In the genomic region with DNA sequence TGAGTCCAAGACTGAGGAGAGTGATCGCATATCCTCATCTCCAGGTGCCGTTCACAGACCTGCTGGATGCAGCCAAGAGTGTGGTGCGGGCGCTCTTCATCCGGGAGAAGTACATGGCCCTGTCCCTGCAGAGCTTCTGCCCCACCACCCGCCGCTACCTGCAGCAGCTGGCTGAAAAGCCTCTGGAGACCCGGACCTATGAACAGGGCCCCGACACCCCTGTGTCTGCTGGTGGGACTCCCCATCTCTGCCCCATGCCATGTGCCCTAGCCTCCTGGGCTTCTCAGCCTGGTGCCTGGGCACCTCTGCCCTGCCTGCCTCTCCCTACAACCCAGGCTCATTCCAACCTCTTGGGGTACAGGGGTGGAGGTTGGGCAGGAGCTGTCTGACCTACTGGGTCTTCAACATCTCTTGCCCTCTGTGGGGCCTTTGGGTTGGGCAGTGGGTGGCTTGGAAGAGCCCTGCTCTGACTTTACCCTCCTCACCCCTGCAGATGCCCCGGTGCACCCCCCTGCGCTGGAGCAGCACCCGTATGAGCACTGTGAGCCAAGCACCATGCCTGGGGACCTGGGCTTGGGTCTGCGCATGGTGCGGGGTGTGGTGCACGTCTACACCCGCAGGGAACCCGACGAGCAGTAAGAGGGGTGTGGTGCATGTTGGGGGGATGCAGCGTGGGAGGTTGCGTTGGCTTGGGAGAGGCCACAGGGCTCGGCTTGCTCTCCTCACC, we compare ENCODE assay signal across 22 cellular contexts. TPM values are rescaled to one million over a fixed set of nuclear protein-coding genes. Genes with fewer than 3 reads are reported as not detected.
DNase-seq lines count a peak whose midpoint lies in the region; ATAC-seq and TF ChIP-seq lines count a peak whose summit lies in the region.
"Had no signal": no experiment of that assay in that cellular context is flagged by ENCODE, and none has a peak within 500 bp of the region (broad histone marks: within the 10 kb centered on the region; RNA-seq: fewer than 3 reads in every experiment).

No MANE protein-coding gene starts in this region.

- H3K9me3 Mint-ChIP-seq in activated CD8-positive, alpha-beta memory T cell treated with anti-CD3 and anti-CD28 coated beads, Interleukin-2, amount 10 ng/mL, durations not matched to agents 7 days and 5 days (ENCODE audit: low read depth), result no peaks in the 10 kb centered on the region
- no peaks in the 10 kb centered on the region for H3K9me3 Mint-ChIP-seq in activated T-helper 2 cell treated with anti-CD3 and anti-CD28 coated beads, Interferon-gamma antibody, Interleukin-2, Interleukin-4, amounts not matched to agents 10 μg/mL and 5 μg/mL and 100 μg/mL, durations not matched to agents 14 hours and 24 hours and 36 hours
- H3K9me3 Mint-ChIP-seq: CD8-positive, alpha-beta T cell; GM23338 had no signal

- H3K4me3 Mint-ChIP-seq in activated CD8-positive, alpha-beta memory T cell treated with anti-CD3 and anti-CD28 coated beads, Interleukin-2, amount 10 ng/mL, durations not matched to agents 7 days and 5 days, result no peak overlapping the region
- H3K4me3 Mint-ChIP-seq in activated T-helper 2 cell treated with anti-CD3 and anti-CD28 coated beads, Interferon-gamma antibody, Interleukin-2, Interleukin-4, amounts not matched to agents 10 μg/mL and 5 μg/mL and 100 μg/mL, durations not matched to agents 14 hours and 24 hours and 36 hours (ENCODE audit: low read depth), result no peak overlapping the region
- H3K4me3 Mint-ChIP-seq: CD8-positive, alpha-beta T cell; GM23338 had no signal

- CTCF ChIA-PET in activated CD8-positive, alpha-beta memory T cell treated with anti-CD3 and anti-CD28 coated beads, Interleukin-2, amount 10 ng/mL, durations not matched to agents 7 days and 5 days (lab: Charles Lee), result interaction anchor here (1.9 to 9.1 kb wide), 3 partner anchors 11 to 83 kb away, joined by 8 to 112 read pairs (median 103); no protein-coding TSS in a partner anchor

- ATAC-seq in activated CD8-positive, alpha-beta memory T cell treated with anti-CD3 and anti-CD28 coated beads, Interleukin-2, amount 10 ng/mL, durations not matched to agents 7 days and 5 days, result no peak
- no peak for ATAC-seq in SK-N-SH treated with all-trans-retinoic acid at 6 μM for 48 hours
- ATAC-seq: CD8-positive, alpha-beta T cell; GM12878; HCT116; Right ventricle myocardium inferior had no signal

- peaks cover 40 to 83% (median 67%) of the 10 kb centered on the region in 10 experiments for H3K4me1 ChIP-seq in BLaER1 treated with 17β-estradiol and CSF1 and Interleukin-3, amounts not matched to agents 10 nM and 100 nM

- H3K27ac Mint-ChIP-seq in activated CD8-positive, alpha-beta memory T cell treated with anti-CD3 and anti-CD28 coated beads, Interleukin-2, amount 10 ng/mL, durations not matched to agents 7 days and 5 days, result no peak overlapping the region
- no peak overlapping the region for H3K27ac Mint-ChIP-seq in activated T-helper 2 cell treated with anti-CD3 and anti-CD28 coated beads, Interferon-gamma antibody, Interleukin-2, Interleukin-4, amounts not matched to agents 10 μg/mL and 5 μg/mL and 100 μg/mL, durations not matched to agents 14 hours and 24 hours and 36 hours

- H3K27ac ChIP-seq in BLaER1 treated with 17β-estradiol and CSF1 and Interleukin-3, amounts not matched to agents 10 nM and 100 nM, result no peak overlapping the region

- H3K27me3 ChIP-seq in BLaER1 treated with 17β-estradiol and CSF1 and Interleukin-3, amounts not matched to agents 10 nM and 100 nM, result no peaks in the 10 kb centered on the region

- peaks cover 20% of the 10 kb centered on the region for H3K36me3 Mint-ChIP-seq in activated CD8-positive, alpha-beta memory T cell treated with anti-CD3 and anti-CD28 coated beads, Interleukin-2, amount 10 ng/mL, durations not matched to agents 7 days and 5 days
- H3K36me3 Mint-ChIP-seq in activated T-helper 2 cell treated with anti-CD3 and anti-CD28 coated beads, Interferon-gamma antibody, Interleukin-2, Interleukin-4, amounts not matched to agents 10 μg/mL and 5 μg/mL and 100 μg/mL, durations not matched to agents 14 hours and 24 hours and 36 hours (ENCODE audit: low read depth), result peaks cover 45% of the 10 kb centered on the region

- peak overlapping the region in 8 of 11 experiments; percentile 7 to 100 (median 91); a peak in 12 of 22 replicates for H3K4me2 ChIP-seq in BLaER1 treated with 17β-estradiol and CSF1 and Interleukin-3, amounts not matched to agents 10 nM and 100 nM
- H3K4me2 ChIP-seq: GM23338 had no signal

- H3K9me3 ChIP-seq in BLaER1 treated with 17β-estradiol and CSF1 and Interleukin-3, amounts not matched to agents 10 nM and 100 nM (replicated peaks in 1 of 11), result no peaks in the 10 kb centered on the region

- peaks cover 56 to 66% (median 59%) of the 10 kb centered on the region in 11 experiments for H3K36me3 ChIP-seq in BLaER1 treated with 17β-estradiol and CSF1 and Interleukin-3, amounts not matched to agents 10 nM and 100 nM

- intact Hi-C loops in activated T-helper 2 cell treated with anti-CD3 and anti-CD28 coated beads, Interferon-gamma antibody, Interleukin-2, Interleukin-4, amounts not matched to agents 10 μg/mL and 5 μg/mL and 100 μg/mL, durations not matched to agents 14 hours and 24 hours and 36 hours (cut with micrococcal nuclease), result no loop called here

- peaks cover 29% of the 10 kb centered on the region for H3K4me1 Mint-ChIP-seq in activated CD8-positive, alpha-beta memory T cell treated with anti-CD3 and anti-CD28 coated beads, Interleukin-2, amount 10 ng/mL, durations not matched to agents 7 days and 5 days
- peaks cover 24% of the 10 kb centered on the region for H3K4me1 Mint-ChIP-seq in activated T-helper 2 cell treated with anti-CD3 and anti-CD28 coated beads, Interferon-gamma antibody, Interleukin-2, Interleukin-4, amounts not matched to agents 10 μg/mL and 5 μg/mL and 100 μg/mL, durations not matched to agents 14 hours and 24 hours and 36 hours (ENCODE audit: low read depth)

- H4K20me1 ChIP-seq in BLaER1 treated with 17β-estradiol and CSF1 and Interleukin-3, amounts not matched to agents 10 nM and 100 nM, result peaks cover 42 to 89% (median 80%) of the 10 kb centered on the region in 11 experiments; a peak in 21 of 22 replicates

- H3K27me3 Mint-ChIP-seq in activated CD8-positive, alpha-beta memory T cell treated with anti-CD3 and anti-CD28 coated beads, Interleukin-2, amount 10 ng/mL, durations not matched to agents 7 days and 5 days, result no peaks in the 10 kb centered on the region
- no peaks in the 10 kb centered on the region for H3K27me3 Mint-ChIP-seq in activated T-helper 2 cell treated with anti-CD3 and anti-CD28 coated beads, Interferon-gamma antibody, Interleukin-2, Interleukin-4, amounts not matched to agents 10 μg/mL and 5 μg/mL and 100 μg/mL, durations not matched to agents 14 hours and 24 hours and 36 hours (ENCODE audit: low read depth)

- no peak overlapping the region for H3K4me3 ChIP-seq in BLaER1 treated with 17β-estradiol and CSF1 and Interleukin-3, amounts not matched to agents 10 nM and 100 nM
- H3K4me3 ChIP-seq: GM12878, GM23338 had no signal

- peak; percentile 33 for DNase-seq in activated CD8-positive, alpha-beta memory T cell treated with anti-CD3 and anti-CD28 coated beads, Interleukin-2, amount 10 ng/mL, durations not matched to agents 7 days and 5 days
- DNase-seq in activated CD8-positive, alpha-beta memory T cell treated with anti-CD3 and anti-CD28 coated beads, Interleukin-2, amount 50 U/mL, for 48 hours, result no peak
- peak; percentile 3 for DNase-seq in dedifferentiated amniotic fluid mesenchymal stem cell (ENCODE audit: extremely low spot score)
- DNase-seq in mucosa of gallbladder (ENCODE audit: low spot score), result peak; percentile 0
- no peak for DNase-seq in activated CD4-positive, alpha-beta T cell treated with anti-CD3 and anti-CD28 coated beads, Interleukin-2, amount 50 U/mL, for 48 hours
- no peak for DNase-seq in activated T-helper 2 cell treated with anti-CD3 and anti-CD28 coated beads, Interferon-gamma antibody, Interleukin-2, Interleukin-4, amounts not matched to agents 10 μg/mL and 5 μg/mL and 100 μg/mL, durations not matched to agents 14 hours and 24 hours and 36 hours (ENCODE audit: low spot score)
- DNase-seq: Calu3, EL, KG1, MV-4-11, NCI-H187, NCI-H2107, NCI-H2227 treated with DMSO at 0.1 percent for 48 hours, NCI-H510A treated with DMSO at 0.1 percent for 48 hours, NCI-H774 had no signal

- H3K9ac ChIP-seq in BLaER1 treated with 17β-estradiol and CSF1 and Interleukin-3, amounts not matched to agents 10 nM and 100 nM, result peak overlapping the region in 1 of 11 experiments; percentile 87; a peak in 1 of 22 replicates

TF ChIP-seq in SK-N-SH treated with all-trans-retinoic acid at 6 μM for 48 hours, 23 proteins besides CTCF, POLR2A, EP300 and RAD21 (continues in another document):
- TF ChIP-seq ESRRG (CRISPR knock-in tag; IDR thresholded peaks at IDR 0.05), result no peak
- no peak for TF ChIP-seq ZFP3 (CRISPR knock-in tag; IDR thresholded peaks at IDR 0.05)
- no peak for TF ChIP-seq BACH2 (CRISPR knock-in tag; IDR thresholded peaks at IDR 0.05; ENCODE audit: borderline replicate concordance)

RNA-seq across cellular contexts. Expression of a gene that starts 7.2 kb away (rescaled TPM):
- 100 to 1,000 TPM in 1 of 2 experiments, 10 to 100 TPM in 1; 90.4 to 113 TPM for total RNA-seq in activated CD8-positive, alpha-beta memory T cell treated with anti-CD3 and anti-CD28 coated beads, Interleukin-2, amount 10 ng/mL, durations not matched to agents 7 days and 5 days
- 171 TPM for total RNA-seq in mucosa of gallbladder
- total RNA-seq in activated T-helper 2 cell treated with anti-CD3 and anti-CD28 coated beads, Interferon-gamma antibody, Interleukin-2, Interleukin-4, amounts not matched to agents 10 μg/mL and 5 μg/mL and 100 μg/mL, durations not matched to agents 14 hours and 24 hours and 36 hours, result 77.5 and 78.4 TPM in 2 replicates

RNA-seq across cellular contexts. Expression of a gene that starts 7.4 kb away (rescaled TPM):
- total RNA-seq in activated CD8-positive, alpha-beta memory T cell treated with anti-CD3 and anti-CD28 coated beads, Interleukin-2, amount 10 ng/mL, durations not matched to agents 7 days and 5 days, result not detected
- not detected for total RNA-seq in mucosa of gallbladder
- 0.18 TPM in 1 of 2 replicates, not detected in the other for total RNA-seq in activated T-helper 2 cell treated with anti-CD3 and anti-CD28 coated beads, Interferon-gamma antibody, Interleukin-2, Interleukin-4, amounts not matched to agents 10 μg/mL and 5 μg/mL and 100 μg/mL, durations not matched to agents 14 hours and 24 hours and 36 hours
- total RNA-seq: Calu3; CD8-positive, alpha-beta T cell; Right ventricle myocardium inferior had no signal

RNA-seq across cellular contexts. Expression of a gene that starts 29.1 kb away (rescaled TPM):
- total RNA-seq in activated CD8-positive, alpha-beta memory T cell treated with anti-CD3 and anti-CD28 coated beads, Interleukin-2, amount 10 ng/mL, durations not matched to agents 7 days and 5 days, result 1 to 10 TPM; 5.7 to 6.7 TPM
- total RNA-seq in mucosa of gallbladder, result 44.1 TPM
- 13.6 and 13.9 TPM in 2 replicates for total RNA-seq in activated T-helper 2 cell treated with anti-CD3 and anti-CD28 coated beads, Interferon-gamma antibody, Interleukin-2, Interleukin-4, amounts not matched to agents 10 μg/mL and 5 μg/mL and 100 μg/mL, durations not matched to agents 14 hours and 24 hours and 36 hours

RNA-seq across cellular contexts. Expression of a gene that starts 41.0 kb away (rescaled TPM):
- 10 to 100 TPM in 1 of 2 experiments, 1 to 10 TPM in 1; 8.0 to 17.8 TPM for total RNA-seq in activated CD8-positive, alpha-beta memory T cell treated with anti-CD3 and anti-CD28 coated beads, Interleukin-2, amount 10 ng/mL, durations not matched to agents 7 days and 5 days
- 69.9 TPM for total RNA-seq in mucosa of gallbladder
- 30.1 and 32.3 TPM in 2 replicates for total RNA-seq in activated T-helper 2 cell treated with anti-CD3 and anti-CD28 coated beads, Interferon-gamma antibody, Interleukin-2, Interleukin-4, amounts not matched to agents 10 μg/mL and 5 μg/mL and 100 μg/mL, durations not matched to agents 14 hours and 24 hours and 36 hours

Comparison
In these comparisons a context has a peak if more than half of its experiments do, and no peak if none do; other contexts are left out.
1. DNase-seq: peak in activated CD8-positive, alpha-beta memory T cell treated with anti-CD3 and anti-CD28 coated beads, Interleukin-2, amount 10 ng/mL, durations not matched to agents 7 days and 5 days (single experiment), dedifferentiated amniotic fluid mesenchymal stem cell (single experiment) and mucosa of gallbladder (single experiment); none in activated CD8-positive, alpha-beta memory T cell treated with anti-CD3 and anti-CD28 coated beads, Interleukin-2, amount 50 U/mL, for 48 hours (single experiment), activated CD4-positive, alpha-beta T cell treated with anti-CD3 and anti-CD28 coated beads, Interleukin-2, amount 50 U/mL, for 48 hours (0 of 2) and activated T-helper 2 cell treated with anti-CD3 and anti-CD28 coated beads, Interferon-gamma antibody, Interleukin-2, Interleukin-4, amounts not matched to agents 10 μg/mL and 5 μg/mL and 100 μg/mL, durations not matched to agents 14 hours and 24 hours and 36 hours (single experiment).